31 cellular contexts compared by ENCODE assay signal in genomic region chr2:51218057-51218456, GRCh38.
"Had no signal": no experiment of that assay in that cellular context is flagged by ENCODE, and none has a peak within 500 bp of the region (broad histone marks: within the 10 kb centered on the region; RNA-seq: fewer than 3 reads in every experiment).

No MANE protein-coding gene starts in this region.

- H3K4me3 Mint-ChIP-seq: immature natural killer cell; naive B cell; natural killer cell; nephron progenitor cell; neural progenitor cell; stimulated activated effector memory CD8-positive, alpha-beta T cell treated with anti-CD3 and anti-CD28 coated beads, Interleukin-12 subunit alpha, Interleukin-12 subunit beta, amount 100 ng/mL, for 72 hours; stimulated activated naive CD8-positive, alpha-beta T cell treated with anti-CD3 and anti-CD28 coated beads, Interleukin-15, Interleukin-2, amounts not matched to agents 100 ng/mL and 50 ng/mL, for 24 hours; type B pancreatic cell had no signal

- H3K27me3 ChIP-seq: left lung, neural progenitor cell, neutrophil, ovary, right atrium auricular region, suprapubic skin, tibial nerve, uterus had no signal

- H3K36me3 ChIP-seq: left lung, lower lobe of right lung, neural progenitor cell, neutrophil, ovary, right atrium auricular region, suprapubic skin, thoracic aorta, tibial nerve, uterus had no signal

- ATAC-seq: left colon; left lung; lower lobe of right lung; natural killer cell; sciatic nerve; stimulated activated effector memory CD8-positive, alpha-beta T cell treated with anti-CD3 and anti-CD28 coated beads, Interleukin-12 subunit alpha, Interleukin-12 subunit beta, amount 100 ng/mL, for 72 hours had no signal

- H3K4me1 Mint-ChIP-seq: immature natural killer cell; naive B cell; natural killer cell; nephron progenitor cell; stimulated activated effector memory CD8-positive, alpha-beta T cell treated with anti-CD3 and anti-CD28 coated beads, Interleukin-12 subunit alpha, Interleukin-12 subunit beta, amount 100 ng/mL, for 72 hours had no signal

- H3K27ac ChIP-seq: left lung, lower lobe of right lung, neural progenitor cell, neutrophil, ovary, right atrium auricular region, skin epidermis, suprapubic skin, thoracic aorta, tibial nerve, uterus had no signal

- H3K9me3 Mint-ChIP-seq: nephron progenitor cell, neural progenitor cell, type B pancreatic cell had no signal

- H3K9me3 ChIP-seq: lower lobe of right lung, neutrophil, ovary, right atrium auricular region, suprapubic skin, thoracic aorta, tibial nerve, uterus had no signal

- H3K36me3 Mint-ChIP-seq: naive B cell; natural killer cell; neural progenitor cell; stimulated activated effector memory CD8-positive, alpha-beta T cell treated with anti-CD3 and anti-CD28 coated beads, Interleukin-12 subunit alpha, Interleukin-12 subunit beta, amount 100 ng/mL, for 72 hours; type B pancreatic cell had no signal

- H2AFZ ChIP-seq: neural progenitor cell had no signal

- H3K27ac Mint-ChIP-seq: immature natural killer cell; naive B cell; natural killer cell; nephron progenitor cell; neural progenitor cell; progenitor cell of endocrine pancreas; stimulated activated effector memory CD8-positive, alpha-beta T cell treated with anti-CD3 and anti-CD28 coated beads, Interleukin-12 subunit alpha, Interleukin-12 subunit beta, amount 100 ng/mL, for 72 hours; stimulated activated naive CD8-positive, alpha-beta T cell treated with anti-CD3 and anti-CD28 coated beads, Interleukin-15, Interleukin-2, amounts not matched to agents 100 ng/mL and 50 ng/mL, for 24 hours; type B pancreatic cell had no signal

- H3K4me3 ChIP-seq: left lung, lower lobe of right lung, neural progenitor cell, ovary, right atrium auricular region, skin epidermis, suprapubic skin, thoracic aorta, tibial nerve, uterus had no signal

- H3K4me2 ChIP-seq: neural progenitor cell had no signal

- DNase-seq: hypothalamus; immature natural killer cell; kidney; left colon; left lung; lower lobe of right lung; mammary epithelial cell; mesenchymal stem cell; naive B cell; natural killer cell; nephron progenitor cell; occipital lobe; ovary; stimulated activated CD4-positive, alpha-beta T cell treated with anti-CD3 and anti-CD28 coated beads, Interleukin-12 subunit alpha, Interleukin-12 subunit beta, amount 100 ng/mL, for 4 hours; stimulated activated CD4-positive, alpha-beta T cell treated with anti-CD3 and anti-CD28 coated beads, Interleukin-15, amount 100 ng/mL, for 24 hours; stimulated activated CD4-positive, alpha-beta T cell treated with anti-CD3 and anti-CD28 coated beads, Interleukin-2, amount 100 ng/mL, for 24 hours; stimulated activated CD4-positive, alpha-beta T cell treated with anti-CD3 and anti-CD28 coated beads, Interleukin-4, amount 100 ng/mL, for 24 hours; stimulated activated naive CD4-positive, alpha-beta T cell; uterus had no signal

- H3K27me3 Mint-ChIP-seq: naive B cell; progenitor cell of endocrine pancreas; stimulated activated naive CD8-positive, alpha-beta T cell treated with anti-CD3 and anti-CD28 coated beads, Interleukin-15, Interleukin-2, amounts not matched to agents 100 ng/mL and 50 ng/mL, for 24 hours; type B pancreatic cell had no signal

- H3K4me1 ChIP-seq: left lung, lower lobe of right lung, neural progenitor cell, right atrium auricular region, suprapubic skin, uterus had no signal
